In genomic region chr14:74240794-74241610, GRCh38 we compare ENCODE assay signal across 8 cellular contexts. TPM values are rescaled to one million over a fixed set of nuclear protein-coding genes. Genes with fewer than 3 reads are reported as not detected.
DNase-seq lines count a peak whose midpoint lies in the region; ATAC-seq and TF ChIP-seq lines count a peak whose summit lies in the region.

No MANE protein-coding gene starts in this region.

- H3K9me3 ChIP-seq in CD8-positive, alpha-beta T cell (ENCODE audit: low read length), result no peaks in the 10 kb centered on the region
- H3K9me3 ChIP-seq in neuronal stem cell (replicated peaks in 1 of 2; ENCODE audit: control insufficient read depth in 2 of 2, insufficient read depth in 1 of 2, low read depth in 1 of 2, low read length in 2 of 2), result no peaks in the 10 kb centered on the region

- peak overlapping the region; percentile 72 for H2BK15ac ChIP-seq in neuronal stem cell (ENCODE audit: low read length)

- H3K4me3 Mint-ChIP-seq in CD8-positive, alpha-beta T cell, result peak overlapping the region; percentile 70

- H3K23ac ChIP-seq in neuronal stem cell (ENCODE audit: low read depth, low read length, poor library complexity), result peak overlapping the region; percentile 50

- peak overlapping the region; percentile 82 for H2AK5ac ChIP-seq in neuronal stem cell (ENCODE audit: low read depth, low read length)

- H3K18ac ChIP-seq in neuronal stem cell (ENCODE audit: low read length), result peak overlapping the region; percentile 94

- WGBS in neuronal stem cell (ENCODE audit: extremely low coverage in 2 of 2, insufficient read length in 2 of 2, insufficient replicate concordance in 1 of 2), 2 donors, result no CpG with 5 or more reads among the region's 77 CpGs

- H2BK120ac ChIP-seq in neuronal stem cell (ENCODE audit: low read depth, low read length), result peak overlapping the region; percentile 57

- CTCF ChIA-PET in CD8-positive, alpha-beta T cell (lab: Charles Lee), result interaction anchor here (1.1 to 2.1 kb wide), 2 partner anchors 11 kb away, joined by 3 to 8 read pairs; no protein-coding TSS in a partner anchor

- POLR2A ChIA-PET in CD8-positive, alpha-beta T cell (lab: Charles Lee), result no interaction called here

- in situ Hi-C loops in G401 (cut with HindIII; ENCODE audit: low sequenced_read_pairs), result no loop called here

- peaks cover 17% of the 10 kb centered on the region for H3K4me1 Mint-ChIP-seq in CD8-positive, alpha-beta T cell (ENCODE audit: low read depth)

- peak in 1 of 7 experiments; percentile 11 for DNase-seq in CD8-positive, alpha-beta T cell
- DNase-seq in NCI-H69 (lab: John Stamatoyannopoulos, UW) (peak; percentile 27), epithelial cell of proximal tubule (ENCODE audit: low read depth) (no peak), neuronal stem cell (ENCODE audit: low spot score) (no peak), T1000 (lab: John Stamatoyannopoulos, UW) (no peak), NCI-H1105 treated with DMSO at 0.1 percent for 48 hours (lab: John Stamatoyannopoulos, UW) (no peak), G401 (ENCODE audit: low spot score) (no peak), NCI-H1048 (lab: John Stamatoyannopoulos, UW) (no peak)

- H2AFZ ChIP-seq in neuronal stem cell (ENCODE audit: low read length), result peak overlapping the region; percentile 89

- ATAC-seq in CD8-positive, alpha-beta T cell, result peak; percentile 27

- TF ChIP-seq CTCF in CD8-positive, alpha-beta T cell (IDR thresholded peaks at IDR 0.05), result no peak
- TF ChIP-seq CTCF in epithelial cell of proximal tubule (conservative IDR thresholded peaks at IDR 0.05; ENCODE audit: low read depth, low read length), result no peak

- no peaks in the 10 kb centered on the region for H3K79me1 ChIP-seq in neuronal stem cell (ENCODE audit: low read depth, low read length)

- H3K9me3 Mint-ChIP-seq in CD8-positive, alpha-beta T cell, result no peaks in the 10 kb centered on the region

- H4K91ac ChIP-seq in neuronal stem cell (ENCODE audit: low read depth, low read length, poor library complexity), result no peak overlapping the region

- H3K36me3 ChIP-seq in CD8-positive, alpha-beta T cell (ENCODE audit: insufficient read depth, low read length), result no peaks in the 10 kb centered on the region
- no peaks in the 10 kb centered on the region for H3K36me3 ChIP-seq in neuronal stem cell (replicated peaks in 1 of 2; ENCODE audit: control insufficient read depth in 2 of 2, insufficient read depth in 2 of 2, low read length in 2 of 2)

- no peak overlapping the region for H4K8ac ChIP-seq in neuronal stem cell (ENCODE audit: low read depth, low read length)

- H3K27me3 ChIP-seq in CD8-positive, alpha-beta T cell (ENCODE audit: insufficient read depth, low read length), result peaks cover 39% of the 10 kb centered on the region
- H3K27me3 ChIP-seq in neuronal stem cell (ENCODE audit: control insufficient read depth in 3 of 3, insufficient read depth in 3 of 3, low read depth in 1 of 3, low read length in 3 of 3), result peaks cover 39 to 96% (median 76%) of the 10 kb centered on the region in 3 experiments

- H3K27ac Mint-ChIP-seq in CD8-positive, alpha-beta T cell, result no peak overlapping the region

- peak overlapping the region; percentile 46 for H3K4me2 ChIP-seq in neuronal stem cell (ENCODE audit: insufficient read depth, low read length, poor library complexity, severe bottlenecking)

- peak overlapping the region; percentile 60 for H2BK12ac ChIP-seq in neuronal stem cell (ENCODE audit: low read length)

- peak overlapping the region; percentile 79 for H2BK5ac ChIP-seq in neuronal stem cell (ENCODE audit: low read length)

- H3K14ac ChIP-seq in neuronal stem cell (ENCODE audit: low read length), result peak overlapping the region; percentile 25

- H3K4ac ChIP-seq in neuronal stem cell (ENCODE audit: low read length), result no peak overlapping the region

- H3K4me3 ChIP-seq in CD8-positive, alpha-beta T cell (ENCODE audit: low read depth, low read length), result peak overlapping the region; percentile 37
- H3K4me3 ChIP-seq in epithelial cell of proximal tubule (ENCODE audit: low read depth, low read length), result peak overlapping the region; percentile 10
- no peak overlapping the region for H3K4me3 ChIP-seq in neuronal stem cell (ENCODE audit: low read length in 2 of 2)

- peaks cover 17% of the 10 kb centered on the region for H3K4me1 ChIP-seq in CD8-positive, alpha-beta T cell (ENCODE audit: insufficient read depth, low read length)
- peaks cover 2 to 4% of the 10 kb centered on the region in 2 donors for H3K4me1 ChIP-seq in neuronal stem cell (ENCODE audit: control insufficient read depth in 2 of 2, insufficient read depth in 1 of 2, low read depth in 1 of 2, low read length in 2 of 2)

- H3K36me3 Mint-ChIP-seq in CD8-positive, alpha-beta T cell, result no peaks in the 10 kb centered on the region

- peaks cover 75% of the 10 kb centered on the region for H3K27me3 Mint-ChIP-seq in CD8-positive, alpha-beta T cell (ENCODE audit: low read depth)

- no peak overlapping the region for H3K27ac ChIP-seq in CD8-positive, alpha-beta T cell (ENCODE audit: low read depth, low read length)
- H3K27ac ChIP-seq in neuronal stem cell (replicated peaks; ENCODE audit: low read length), result no peak overlapping the region

- intact Hi-C loops in CD8-positive, alpha-beta T cell (cut with DNase I, micrococcal nuclease), result no loop called here

- H3K9ac ChIP-seq in neuronal stem cell (ENCODE audit: low read depth, low read length, poor library complexity), result peak overlapping the region; percentile 25

RNA-seq across cellular contexts. Expression of gene VSX2, which starts 1.8 kb away (rescaled TPM):
- not detected for total RNA-seq in CD8-positive, alpha-beta T cell
- not detected in 2 replicates for total RNA-seq in epithelial cell of proximal tubule
- 0.53 TPM for polyA plus RNA-seq in neuronal stem cell (2013, experiment 1 of 2)
- 0.50 TPM for polyA plus RNA-seq in neuronal stem cell (2013, experiment 2 of 2)
- not detected in 2 replicates for total RNA-seq in G401 (2014; rRNA removed; shearing (Covaris generic))

Comparison
In these comparisons a context has a peak if more than half of its experiments do, and no peak if none do; other contexts are left out.
1. H3K4me3 ChIP-seq: peak in CD8-positive, alpha-beta T cell (single experiment) and epithelial cell of proximal tubule (single experiment); none in neuronal stem cell (0 of 2).